1 cellular context compared by ENCODE assay signal in the genomic region with DNA sequence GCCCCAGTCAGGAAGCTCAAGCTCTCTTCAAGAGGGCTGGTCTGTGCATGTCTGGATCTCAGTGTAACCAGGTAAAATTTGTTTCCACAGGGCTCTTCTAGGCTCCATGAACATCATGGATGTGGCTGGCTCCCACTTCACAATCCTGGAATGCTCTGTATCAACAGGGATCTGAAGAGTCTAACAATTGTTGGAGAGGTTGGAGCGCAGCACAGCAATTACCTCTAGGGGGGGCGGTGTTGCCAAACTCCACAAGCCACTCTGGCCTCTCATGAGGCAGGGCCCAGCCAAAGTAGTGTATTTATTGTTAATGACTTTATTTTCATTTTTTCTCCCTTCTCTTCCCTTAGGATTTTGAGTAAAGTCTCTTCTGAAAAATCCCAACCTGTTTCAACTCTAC.
TF ChIP-seq lines count a peak whose summit lies in the region.

No MANE protein-coding gene starts in this region.

TF ChIP-seq in GM12878, 131 proteins besides CTCF, POLR2A, EP300 and RAD21:
- TF ChIP-seq NRF1 (conservative IDR thresholded peaks at IDR 0.05; ENCODE audit: low read depth, low read length) (no peak), SMC3 (IDR thresholded peaks at IDR 0.05; ENCODE audit: borderline replicate concordance, low read length) (peak; percentile 16; the same call in 1 of the 2 replicates)
